In genomic region chr12:52533686-52534470, GRCh38 we compare ENCODE assay signal across 25 cellular contexts. TPM values are rescaled to one million over a fixed set of nuclear protein-coding genes. Genes with fewer than 3 reads are reported as not detected.
A peak's percentile ranks its signal among the peaks of the same experiment; 100 is the strongest.
DNase-seq lines count a peak whose midpoint lies in the region; ATAC-seq and TF ChIP-seq lines count a peak whose summit lies in the region.
"Had no signal": no experiment of that assay in that cellular context is flagged by ENCODE, and none has a peak within 500 bp of the region (broad histone marks: within the 10 kb centered on the region; RNA-seq: fewer than 3 reads in every experiment).

No MANE protein-coding gene starts in this region.

- H3K4me1 ChIP-seq in rectal smooth muscle tissue (ENCODE audit: control insufficient read depth, insufficient read depth, low read length) (no peaks in the 10 kb centered on the region), aorta (ENCODE audit: control insufficient read depth in 1 of 2, insufficient read depth in 2 of 2, low read length in 2 of 2) (no peaks in the 10 kb centered on the region), right atrium auricular region (no peaks in the 10 kb centered on the region)

- H3K9me3 Mint-ChIP-seq in stimulated activated naive CD8-positive, alpha-beta T cell treated with anti-CD3 and anti-CD28 coated beads, Interleukin-15, amount 100 ng/mL, for 72 hours = no peaks in the 10 kb centered on the region
- no peaks in the 10 kb centered on the region for H3K9me3 Mint-ChIP-seq in dendritic cell treated with granulocyte-macrophage colony-stimulating factor and Interleukin-4, amounts not matched to agents 40 ng/mL and 50 ng/mL, for 4 days
- H3K9me3 Mint-ChIP-seq: CD8-positive, alpha-beta T cell had no signal

- H3K27me3 ChIP-seq in rectal smooth muscle tissue (ENCODE audit: control insufficient read depth, insufficient read depth, low read length) (no peaks in the 10 kb centered on the region), aorta (ENCODE audit: control insufficient read depth in 1 of 2, insufficient read depth in 2 of 2, low read length in 1 of 2) (no peaks in the 10 kb centered on the region), right atrium auricular region (no peaks in the 10 kb centered on the region)

- no peaks in the 10 kb centered on the region for H3K4me1 Mint-ChIP-seq in stimulated activated naive CD8-positive, alpha-beta T cell treated with anti-CD3 and anti-CD28 coated beads, Interleukin-15, amount 100 ng/mL, for 72 hours
- H3K4me1 Mint-ChIP-seq in dendritic cell treated with granulocyte-macrophage colony-stimulating factor and Interleukin-4, amounts not matched to agents 40 ng/mL and 50 ng/mL, for 4 days (ENCODE audit: low read depth) = peaks cover 22% of the 10 kb centered on the region

- H3K9me3 ChIP-seq in aorta (ENCODE audit: control insufficient read depth, low read length) = no peaks in the 10 kb centered on the region
- H3K9me3 ChIP-seq in right atrium auricular region = no peaks in the 10 kb centered on the region
- H3K9me3 ChIP-seq: Caco-2 had no signal

- intact Hi-C loops in dendritic cell treated with granulocyte-macrophage colony-stimulating factor and Interleukin-4, amounts not matched to agents 40 ng/mL and 50 ng/mL, for 4 days (cut with micrococcal nuclease) = no loop called here
- intact Hi-C loops in aorta (cut with DNase I) = no loop called here

- no peak overlapping the region for H3K4me3 ChIP-seq in rectal smooth muscle tissue (ENCODE audit: low read length)
- H3K4me3 ChIP-seq in aorta (ENCODE audit: low read length in 2 of 2) = no peak overlapping the region
- no peak overlapping the region for H3K4me3 ChIP-seq in right atrium auricular region
- H3K4me3 ChIP-seq: GM12878 had no signal

- no peaks in the 10 kb centered on the region for H3K36me3 Mint-ChIP-seq in dendritic cell treated with granulocyte-macrophage colony-stimulating factor and Interleukin-4, amounts not matched to agents 40 ng/mL and 50 ng/mL, for 4 days (ENCODE audit: low read depth)
- H3K36me3 Mint-ChIP-seq: CD8-positive, alpha-beta T cell had no signal

- peak overlapping the region; percentile 9 to 36 for H3K27ac Mint-ChIP-seq in stimulated activated naive CD8-positive, alpha-beta T cell treated with anti-CD3 and anti-CD28 coated beads, Interleukin-15, amount 100 ng/mL, for 72 hours
- peak overlapping the region; percentile 37 for H3K27ac Mint-ChIP-seq in dendritic cell treated with granulocyte-macrophage colony-stimulating factor and Interleukin-4, amounts not matched to agents 40 ng/mL and 50 ng/mL, for 4 days
- H3K27ac Mint-ChIP-seq: CD8-positive, alpha-beta T cell had no signal

- no peak for ATAC-seq in stimulated activated naive CD8-positive, alpha-beta T cell treated with anti-CD3 and anti-CD28 coated beads, Interleukin-15, amount 100 ng/mL, for 72 hours
- ATAC-seq in stimulated activated naive CD8-positive, alpha-beta T cell treated with anti-CD3 and anti-CD28 coated beads, Interleukin-15, Interleukin-2, amounts not matched to agents 100 U/mL and 50 U/mL, for 24 hours = no peak
- ATAC-seq in aorta (ENCODE audit: low FRiP score) = no peak
- no peak for ATAC-seq in GM19324 (IDR thresholded peaks at IDR 0.05; ENCODE audit: low FRiP score, unreplicated experiment)
- ATAC-seq: CD8-positive, alpha-beta T cell; GM12878; HepG2 had no signal

- TF ChIP-seq CTCF in right atrium auricular region (IDR thresholded peaks at IDR 0.05) = no peak

- no peaks in the 10 kb centered on the region for H3K36me3 ChIP-seq in rectal smooth muscle tissue (ENCODE audit: control insufficient read depth, insufficient read depth, low read length)
- no peaks in the 10 kb centered on the region for H3K36me3 ChIP-seq in aorta (ENCODE audit: control insufficient read depth in 1 of 2, insufficient read depth in 2 of 2, low read length in 1 of 2)
- H3K36me3 ChIP-seq in right atrium auricular region = no peaks in the 10 kb centered on the region

- no peak overlapping the region for H3K4me3 Mint-ChIP-seq in stimulated activated naive CD8-positive, alpha-beta T cell treated with anti-CD3 and anti-CD28 coated beads, Interleukin-15, amount 100 ng/mL, for 72 hours
- H3K4me3 Mint-ChIP-seq in dendritic cell treated with granulocyte-macrophage colony-stimulating factor and Interleukin-4, amounts not matched to agents 40 ng/mL and 50 ng/mL, for 4 days = no peak overlapping the region
- H3K4me3 Mint-ChIP-seq: CD8-positive, alpha-beta T cell had no signal

- 67 to 70% methylated on average over 10 of the region's 10 CpGs for WGBS in aorta, 2 donors

- no peaks in the 10 kb centered on the region for H3K27me3 Mint-ChIP-seq in stimulated activated naive CD8-positive, alpha-beta T cell treated with anti-CD3 and anti-CD28 coated beads, Interleukin-15, amount 100 ng/mL, for 72 hours
- H3K27me3 Mint-ChIP-seq in dendritic cell treated with granulocyte-macrophage colony-stimulating factor and Interleukin-4, amounts not matched to agents 40 ng/mL and 50 ng/mL, for 4 days = peaks cover 22% of the 10 kb centered on the region

- H3K27ac ChIP-seq in rectal smooth muscle tissue (ENCODE audit: low read depth, low read length) (peak overlapping the region; percentile 31), aorta (ENCODE audit: low read depth in 1 of 2, low read length in 2 of 2) (no peak overlapping the region), right atrium auricular region (no peak overlapping the region)

- DNase-seq in stimulated activated naive CD8-positive, alpha-beta T cell treated with anti-CD3 and anti-CD28 coated beads, Interleukin-15, amount 100 ng/mL, for 72 hours = no peak
- DNase-seq in stimulated activated naive CD8-positive, alpha-beta T cell treated with anti-CD3 and anti-CD28 coated beads, Interleukin-15, Interleukin-2, amounts not matched to agents 100 U/mL and 50 U/mL, for 24 hours = no peak
- DNase-seq in aorta (peak; percentile 37 to 48), right atrium auricular region (ENCODE audit: low spot score) (no peak), NOMO-1 treated with dmso at 0.1 percent for 144 hours (lab: John Stamatoyannopoulos, UW; ENCODE audit: unreplicated experiment) (no peak)
- DNase-seq: CD8-positive, alpha-beta T cell; NCI-H1105 treated with DMSO at 0.1 percent for 48 hours; NCI-H146; NCI-H1930; NCI-H446 treated with DMSO at 0.1 percent for 48 hours; NCI-H526; NCI-H82; NK-92 treated with Interleukin-12 subunit alpha and Interleukin-12 subunit beta, amount 100 ng/mL, for 24 hours; SHP77 treated with DMSO at 0.1 percent for 48 hours had no signal

- H3K9ac ChIP-seq in rectal smooth muscle tissue (ENCODE audit: low read length) = no peak overlapping the region

RNA-seq across cellular contexts. Expression of gene KRT5, which starts 13.7 kb away (rescaled TPM):
- total RNA-seq in aorta (under 1 TPM in 1 of 2 donors, not detected in 1; 0.87 TPM), right atrium auricular region (10 to 100 TPM in 1 of 2 donors, 1 to 10 TPM in 1; 1.4 to 12.1 TPM)
- 1 to 10 TPM; 1.4 to 2.4 TPM for polyA plus RNA-seq in aorta
- total RNA-seq: CD8-positive, alpha-beta T cell; GM12878; H7; HepG2; HT1080; LHCN-M2 had no signal
- polyA plus RNA-seq: AG04450 had no signal

RNA-seq across cellular contexts. Expression of gene KRT71, which starts 19.1 kb away (rescaled TPM):
- not detected for total RNA-seq in aorta
- polyA plus RNA-seq in aorta = not detected
- total RNA-seq in right atrium auricular region = not detected
- total RNA-seq: CD8-positive, alpha-beta T cell; GM12878; H7; HepG2; HT1080; LHCN-M2; MCF 10A had no signal
- polyA plus RNA-seq: AG04450, GM12878, HepG2 had no signal

RNA-seq across cellular contexts. Expression of gene KRT74, which starts 39.8 kb away (rescaled TPM):
- total RNA-seq in aorta (not detected), right atrium auricular region (1 to 10 TPM in 1 of 2 donors, not detected in 1; 2.9 TPM)
- not detected for polyA plus RNA-seq in aorta
- total RNA-seq: Caco-2; CD8-positive, alpha-beta T cell; GM12878; H7; HepG2; HT1080; LHCN-M2; MCF 10A had no signal
- polyA plus RNA-seq: AG04450, GM12878, HepG2 had no signal

RNA-seq across cellular contexts. Expression of gene KRT6A, which starts 40.8 kb away (rescaled TPM):
- total RNA-seq in aorta = not detected
- polyA plus RNA-seq in aorta = 1 to 10 TPM in 1 of 2 donors, under 1 TPM in 1; 0.38 to 1.8 TPM
- total RNA-seq in right atrium auricular region = 1 to 10 TPM in 1 of 2 donors, under 1 TPM in 1; 0.48 to 7.4 TPM
- total RNA-seq: CD8-positive, alpha-beta T cell; GM12878; H7; HepG2; HT1080; LHCN-M2 had no signal
- polyA plus RNA-seq: AG04450 had no signal

Comparison
In these comparisons a context has a peak if more than half of its experiments do, and no peak if none do; other contexts are left out.
1. DNase-seq: peak in aorta (2 of 2); none in stimulated activated naive CD8-positive, alpha-beta T cell treated with anti-CD3 and anti-CD28 coated beads, Interleukin-15, amount 100 ng/mL, for 72 hours (0 of 2), stimulated activated naive CD8-positive, alpha-beta T cell treated with anti-CD3 and anti-CD28 coated beads, Interleukin-15, Interleukin-2, amounts not matched to agents 100 U/mL and 50 U/mL, for 24 hours (single experiment), right atrium auricular region (single experiment) and NOMO-1 treated with dmso at 0.1 percent for 144 hours (single experiment).